Comparison of ENCODE assay signal across 1 cellular context in genomic region chr4:68272860-68273259, GRCh38.
TF ChIP-seq lines count a peak whose summit lies in the region.

No MANE protein-coding gene starts in this region.

TF ChIP-seq in IMR-90, 13 proteins besides CTCF, POLR2A, EP300 and RAD21:
- TF ChIP-seq RFX5 (IDR thresholded peaks at IDR 0.05; ENCODE audit: low read depth, low read length): no peak
- no peak for TF ChIP-seq RCOR1 (IDR thresholded peaks at IDR 0.05; ENCODE audit: insufficient replicate concordance, low read length)
- no peak for TF ChIP-seq MXI1 (IDR thresholded peaks at IDR 0.05; ENCODE audit: borderline replicate concordance, low read depth, low read length)
- no peak for TF ChIP-seq NFE2L2 (IDR thresholded peaks at IDR 0.05; ENCODE audit: low read depth, low read length)
- TF ChIP-seq MAFK (IDR thresholded peaks at IDR 0.05; ENCODE audit: low read depth, low read length): no peak
- TF ChIP-seq CEBPB (IDR thresholded peaks at IDR 0.05; ENCODE audit: low read depth, low read length): no peak
- TF ChIP-seq MAZ (IDR thresholded peaks at IDR 0.05; ENCODE audit: borderline replicate concordance, low read depth, low read length): no peak
- TF ChIP-seq ELK1 (IDR thresholded peaks at IDR 0.05; ENCODE audit: borderline replicate concordance, low read depth, low read length): no peak
- TF ChIP-seq, protein P1, sequence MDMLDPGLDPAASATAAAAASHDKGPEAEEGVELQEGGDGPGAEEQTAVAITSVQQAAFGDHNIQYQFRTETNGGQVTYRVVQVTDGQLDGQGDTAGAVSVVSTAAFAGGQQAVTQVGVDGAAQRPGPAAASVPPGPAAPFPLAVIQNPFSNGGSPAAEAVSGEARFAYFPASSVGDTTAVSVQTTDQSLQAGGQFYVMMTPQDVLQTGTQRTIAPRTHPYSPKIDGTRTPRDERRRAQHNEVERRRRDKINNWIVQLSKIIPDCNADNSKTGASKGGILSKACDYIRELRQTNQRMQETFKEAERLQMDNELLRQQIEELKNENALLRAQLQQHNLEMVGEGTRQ (IDR thresholded peaks at IDR 0.05; ENCODE audit: low read depth, low read length): no peak
- no peak for TF ChIP-seq FOS (IDR thresholded peaks at IDR 0.05; ENCODE audit: low read depth, low read length)
- TF ChIP-seq BHLHE40 (IDR thresholded peaks at IDR 0.05; ENCODE audit: low read depth, low read length): no peak
- no peak for TF ChIP-seq SMC3 (IDR thresholded peaks at IDR 0.05; ENCODE audit: low read depth, low read length)
- TF ChIP-seq CHD1 (IDR thresholded peaks at IDR 0.05; ENCODE audit: low read depth, low read length): no peak
